8 cellular contexts compared by ENCODE assay signal in the genomic region with DNA sequence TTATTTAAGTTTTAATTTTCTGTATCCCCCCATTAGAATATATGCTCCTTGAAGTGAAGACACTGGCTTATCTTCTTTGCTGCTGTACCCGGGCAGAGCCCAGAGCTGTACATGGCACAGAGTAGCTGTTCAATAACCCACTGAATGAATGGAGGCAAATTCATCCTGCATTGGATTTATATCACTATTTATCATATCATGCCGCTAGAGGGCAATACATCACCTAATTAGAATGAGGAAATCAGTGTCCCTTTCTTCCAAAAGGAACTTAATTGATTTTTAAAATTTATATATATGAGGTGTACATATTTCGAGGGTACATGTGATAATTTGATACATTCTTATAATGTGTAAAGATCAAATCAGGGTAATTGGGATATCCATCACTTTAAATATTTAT.
DNase-seq lines count a peak whose midpoint lies in the region; ATAC-seq, FAIRE-seq and TF ChIP-seq lines count a peak whose summit lies in the region.

No MANE protein-coding gene starts in this region.

- peak; percentile 11 for DNase-seq in DMS 273 treated with DMSO at 0.1 percent for 48 hours (lab: John Stamatoyannopoulos, UW)
- no peak for DNase-seq in RWPE2 (ENCODE audit: low spot score)
- DNase-seq in fibroblast of the aortic adventitia (ENCODE audit: low read depth): peak; percentile 55
- DNase-seq in small intestine: peak; percentile 49
- no peak for DNase-seq in putamen (ENCODE audit: low spot score)
- no peak for DNase-seq in occipital lobe (lab: John Stamatoyannopoulos, UW)

- no peaks in the 10 kb centered on the region for H3K4me1 ChIP-seq in RWPE2 (ENCODE audit: insufficient read depth, poor library complexity, severe bottlenecking)
- H3K4me1 ChIP-seq in small intestine (ENCODE audit: control insufficient read depth in 2 of 2, insufficient read depth in 1 of 2, low read depth in 1 of 2, low read length in 1 of 2): no peaks in the 10 kb centered on the region

- ATAC-seq in RWPE2 (ENCODE audit: low read depth) (no peak), HG03520 (IDR thresholded peaks at IDR 0.05; ENCODE audit: unreplicated experiment) (no peak)

- H3K27ac ChIP-seq in RWPE2 (ENCODE audit: poor library complexity, severe bottlenecking): no peak overlapping the region
- no peak overlapping the region for H3K27ac ChIP-seq in small intestine (ENCODE audit: low read depth in 1 of 2, low read length in 1 of 2)

- FAIRE-seq in small intestine (lab: Jason Lieb, UNC): no peak

- H3K4me3 ChIP-seq in RWPE2 (ENCODE audit: severe bottlenecking): no peak overlapping the region
- no peak overlapping the region for H3K4me3 ChIP-seq in fibroblast of the aortic adventitia (ENCODE audit: low read depth, low read length)
- no peak overlapping the region for H3K4me3 ChIP-seq in small intestine (ENCODE audit: low read depth in 1 of 2, low read length in 2 of 2)

- WGBS in small intestine, 3 donors: 4 to 13% (median 4%) methylated on average over 3 of the region's 3 CpGs

- H3K9me3 ChIP-seq in RWPE2 (ENCODE audit: severe bottlenecking): no peaks in the 10 kb centered on the region
- H3K9me3 ChIP-seq in small intestine (ENCODE audit: control insufficient read depth, low read depth): no peaks in the 10 kb centered on the region

- peak; percentile 60 for TF ChIP-seq CTCF in LNCAP (IDR thresholded peaks at IDR 0.05)
- peak; percentile 81 for TF ChIP-seq CTCF in RWPE2 (IDR thresholded peaks at IDR 0.05; ENCODE audit: poor library complexity, severe bottlenecking)
- TF ChIP-seq CTCF in fibroblast of the aortic adventitia (IDR thresholded peaks at IDR 0.05; ENCODE audit: insufficient read depth, low read length): peak; percentile 58

- H3K27me3 ChIP-seq in RWPE2 (ENCODE audit: insufficient read depth, poor library complexity, severe bottlenecking): no peaks in the 10 kb centered on the region
- no peaks in the 10 kb centered on the region for H3K27me3 ChIP-seq in small intestine (ENCODE audit: control insufficient read depth in 2 of 2, insufficient read depth in 2 of 2, low read length in 2 of 2)

- no peaks in the 10 kb centered on the region for H3K36me3 ChIP-seq in RWPE2 (ENCODE audit: low read depth)
- H3K36me3 ChIP-seq in small intestine (ENCODE audit: control insufficient read depth in 2 of 2, insufficient read depth in 2 of 2, low read length in 2 of 2): no peaks in the 10 kb centered on the region

Comparison
In these comparisons a context has a peak if more than half of its experiments do, and no peak if none do; other contexts are left out.
1. DNase-seq: peak in DMS 273 treated with DMSO at 0.1 percent for 48 hours (single experiment), fibroblast of the aortic adventitia (single experiment) and small intestine (single experiment); none in RWPE2 (single experiment), putamen (single experiment) and occipital lobe (single experiment).
2. Peak in every context shown above with its lines, with median percentiles within 50 percentile points of each other: CTCF ChIP-seq.